In genomic region chr22:24706050-24706449, GRCh38 we compare ENCODE assay signal across 19 cellular contexts.
A peak's percentile ranks its signal among the peaks of the same experiment; 100 is the strongest.
DNase-seq lines count a peak whose midpoint lies in the region; ATAC-seq, FAIRE-seq and TF ChIP-seq lines count a peak whose summit lies in the region.
"Had no signal": no experiment of that assay in that cellular context is flagged by ENCODE, and none has a peak within 500 bp of the region (broad histone marks: within the 10 kb centered on the region; RNA-seq: fewer than 3 reads in every experiment).

No MANE protein-coding gene starts in this region.

- POLR2A ChIA-PET in HepG2 (lab: Yijun Ruan, JAX): no interaction called here

- CTCF ChIA-PET in HepG2 (lab: Yijun Ruan, JAX; ENCODE audit: low intra/inter-chr PET ratio, low total read pairs): interaction anchor here (1.3 to 1.6 kb wide), 2 partner anchors 50 to 53 kb away, joined by 4 to 18 read pairs; no protein-coding TSS in a partner anchor

- H3K4me1 Mint-ChIP-seq in activated T-cell treated with anti-CD3 and anti-CD28 coated beads, Interleukin-2, amount 50 U/mL, for 72 hours (ENCODE audit: low read depth): no peaks in the 10 kb centered on the region
- H3K4me1 Mint-ChIP-seq: IgD-negative memory B cell had no signal

- peak; percentile 90 for ATAC-seq in HepG2
- ATAC-seq in right lobe of liver: no peak
- 0 out of 3 replicates have a peak, but pooled peaks have one; percentile 26 for ATAC-seq in SK-N-SH treated with all-trans-retinoic acid at 6 μM for 48 hours
- no peak for ATAC-seq in activated T-cell treated with anti-CD3 and anti-CD28 coated beads, Interleukin-2, amount 50 U/mL, for 72 hours (replicated peaks in 1 of 2)
- ATAC-seq: activated CD8-positive, alpha-beta T cell treated with anti-CD3 and anti-CD28 coated beads, Interleukin-2, amount 10 ng/mL, durations not matched to agents 7 days and 5 days; left lobe of liver had no signal

- H3K36me3 ChIP-seq in HepG2 (replicated peaks in 1 of 2; ENCODE audit: control insufficient read depth in 1 of 2, insufficient read depth in 2 of 2, low read length in 2 of 2) (no peaks in the 10 kb centered on the region), right lobe of liver (no peaks in the 10 kb centered on the region)

- TF ChIP-seq CTCF in HepG2 (CRISPR knock-in tag; IDR thresholded peaks at IDR 0.05): peak; percentile 59
- TF ChIP-seq CTCF in right lobe of liver (IDR thresholded peaks at IDR 0.05): no peak
- peak; percentile 49 for TF ChIP-seq CTCF in fibroblast of villous mesenchyme (IDR thresholded peaks at IDR 0.05; ENCODE audit: insufficient read depth, low read depth, low read length)

- TF ChIP-seq EP300 in HepG2 (IDR thresholded peaks at IDR 0.05; ENCODE audit: low read depth in 2 of 2, low read length in 2 of 2) (no peak), HepG2 (CRISPR knock-in tag; IDR thresholded peaks at IDR 0.05; ENCODE audit: borderline replicate concordance) (no peak)

- no peak overlapping the region for H3K9ac ChIP-seq in HepG2 (ENCODE audit: insufficient read depth, low read depth, low read length)

- H3K4me2 ChIP-seq in HepG2 (ENCODE audit: low read depth, low read length): no peak overlapping the region

- no peaks in the 10 kb centered on the region for H3K9me3 Mint-ChIP-seq in activated T-cell treated with anti-CD3 and anti-CD28 coated beads, Interleukin-2, amount 50 U/mL, for 72 hours
- H3K9me3 Mint-ChIP-seq: dendritic cell treated with granulocyte-macrophage colony-stimulating factor and Interleukin-4, amounts not matched to agents 40 ng/mL and 50 ng/mL, for 4 days had no signal

- intact Hi-C loops in HepG2 (cut with micrococcal nuclease; ENCODE audit: unreplicated experiment) (loop anchor here (1.0 kb wide), 1 partner anchor 52 kb away; no protein-coding TSS in a partner anchor), right lobe of liver (cut with DNase I) (no loop called here)

- no peaks in the 10 kb centered on the region for H3K36me3 Mint-ChIP-seq in activated T-cell treated with anti-CD3 and anti-CD28 coated beads, Interleukin-2, amount 50 U/mL, for 72 hours (ENCODE audit: insufficient read depth in 2 of 2)

- BruUV-seq in HepG2 (replicated peaks; lab: Mats Ljungman, UMichigan): no TSS peak

- no peaks in the 10 kb centered on the region for H4K20me1 ChIP-seq in HepG2 (ENCODE audit: insufficient read depth, low read length)

- in situ Hi-C loops in HepG2 (cut with HindIII; ENCODE audit: extremely low pct_ligation_motif_present, low pct_unique_long_range_greater_than_20kb): loop anchor here (5.0 kb wide), 1 partner anchor 46 kb away; no protein-coding TSS in a partner anchor
- in situ Hi-C loops in G401 (cut with HindIII; ENCODE audit: low sequenced_read_pairs): no loop called here

- H3K27ac ChIP-seq in HepG2 (ENCODE audit: extremely low read length, insufficient read depth, low read length) (no peak overlapping the region), right lobe of liver (no peak overlapping the region)

- H3K4me3 ChIP-seq in HepG2 (replicated peaks in 1 of 3; ENCODE audit: insufficient read depth in 1 of 3, low read depth in 2 of 3, low read length in 3 of 3): no peak overlapping the region
- H3K4me3 ChIP-seq in right lobe of liver: no peak overlapping the region
- no peak overlapping the region for H3K4me3 ChIP-seq in fibroblast of villous mesenchyme (ENCODE audit: low read depth, low read length)

- DNase-seq in HepG2 (ENCODE audit: low spot score): peak; percentile 45
- DNase-seq in right lobe of liver: no peak
- DNase-seq in fibroblast of villous mesenchyme (ENCODE audit: low read depth): no peak
- DNase-seq in retina: no peak
- DNase-seq in DMS53 (lab: John Stamatoyannopoulos, UW): no peak
- DNase-seq in activated T-cell treated with anti-CD3 and anti-CD28 coated beads, Interleukin-2, amount 50 U/mL, for 72 hours: no peak
- DNase-seq in G401 (ENCODE audit: low spot score): no peak
- DNase-seq: activated CD8-positive, alpha-beta T cell treated with anti-CD3 and anti-CD28 coated beads, Interleukin-2, amount 10 ng/mL, durations not matched to agents 7 days and 5 days; anterior cingulate cortex; DMS 273 treated with DMSO at 0.1 percent for 48 hours; GOT3; hypothalamus; NCI-H1105; SIG-M5 had no signal

- H3K4me3 Mint-ChIP-seq in activated T-cell treated with anti-CD3 and anti-CD28 coated beads, Interleukin-2, amount 50 U/mL, for 72 hours: no peak overlapping the region
- H3K4me3 Mint-ChIP-seq: activated CD8-positive, alpha-beta T cell treated with anti-CD3 and anti-CD28 coated beads, Interleukin-2, amount 10 ng/mL, durations not matched to agents 7 days and 5 days; dendritic cell treated with granulocyte-macrophage colony-stimulating factor and Interleukin-4, amounts not matched to agents 40 ng/mL and 50 ng/mL, for 4 days; IgD-negative memory B cell had no signal

- TF ChIP-seq POLR2A in HepG2 (IDR thresholded peaks at IDR 0.05; ENCODE audit: insufficient read depth in 1 of 2, low read depth in 2 of 2, low read length in 2 of 2) (no peak), right lobe of liver (IDR thresholded peaks at IDR 0.05) (no peak)

- 17% methylated on average over 8 of the region's 8 CpGs for WGBS in HepG2 (ENCODE audit: low lambda C conversion rate)
- WGBS in right lobe of liver (ENCODE audit: insufficient coverage, low coverage, low lambda C conversion rate, missing lambda C conversion rate): 56% methylated on average over 6 of the region's 8 CpGs

- FAIRE-seq in HepG2 (lab: Jason Lieb, UNC): peak; percentile 26
- FAIRE-seq: TTC549 had no signal

- H2AFZ ChIP-seq in HepG2 (ENCODE audit: low read length): no peak overlapping the region

- H3K27me3 Mint-ChIP-seq in activated T-cell treated with anti-CD3 and anti-CD28 coated beads, Interleukin-2, amount 50 U/mL, for 72 hours (ENCODE audit: low read depth): no peaks in the 10 kb centered on the region
- H3K27me3 Mint-ChIP-seq: dendritic cell treated with granulocyte-macrophage colony-stimulating factor and Interleukin-4, amounts not matched to agents 40 ng/mL and 50 ng/mL, for 4 days had no signal

- H3K4me1 ChIP-seq in HepG2 (ENCODE audit: insufficient read depth, low read length) (peaks cover 17% of the 10 kb centered on the region), right lobe of liver (peaks cover 0 to 3% (median 0%) of the 10 kb centered on the region in 4 donors)

- no peak for TF ChIP-seq RAD21 in HepG2 (CRISPR knock-in tag; IDR thresholded peaks at IDR 0.05)

- H3K79me2 ChIP-seq in HepG2 (ENCODE audit: insufficient read depth, low read length): no peaks in the 10 kb centered on the region

- H3K9me3 ChIP-seq in HepG2 (ENCODE audit: low read length): no peaks in the 10 kb centered on the region
- H3K9me3 ChIP-seq in right lobe of liver: no peaks in the 10 kb centered on the region

- H3K27ac Mint-ChIP-seq in activated T-cell treated with anti-CD3 and anti-CD28 coated beads, Interleukin-2, amount 50 U/mL, for 72 hours: no peak overlapping the region
- H3K27ac Mint-ChIP-seq: activated CD8-positive, alpha-beta T cell treated with anti-CD3 and anti-CD28 coated beads, Interleukin-2, amount 10 ng/mL, durations not matched to agents 7 days and 5 days; dendritic cell treated with granulocyte-macrophage colony-stimulating factor and Interleukin-4, amounts not matched to agents 40 ng/mL and 50 ng/mL, for 4 days; IgD-negative memory B cell had no signal

- H3K27me3 ChIP-seq in HepG2 (ENCODE audit: control insufficient read depth in 1 of 2, insufficient read depth in 2 of 2, low read length in 2 of 2) (peaks cover 0 to 10% of the 10 kb centered on the region in 2 experiments; a peak in 2 of 5 replicates), right lobe of liver (no peaks in the 10 kb centered on the region)

TF ChIP-seq in HepG2, 621 proteins besides CTCF, POLR2A, EP300 and RAD21 (continues in another document):
- TF ChIP-seq STAG1 (CRISPR knock-in tag; IDR thresholded peaks at IDR 0.05) (peak; percentile 74), XRCC5 (optimal IDR thresholded peaks at IDR 0.05; ENCODE audit: low read length) (peak; percentile 23), ZC3H4 (CRISPR knock-in tag; IDR thresholded peaks at IDR 0.05; ENCODE audit: borderline replicate concordance) (no peak), HHEX (CRISPR knock-in tag; IDR thresholded peaks at IDR 0.05) (no peak), NR0B2 (CRISPR knock-in tag; IDR thresholded peaks at IDR 0.05) (no peak)

TF ChIP-seq in SK-N-SH treated with all-trans-retinoic acid at 6 μM for 48 hours, 23 proteins besides CTCF, POLR2A, EP300 and RAD21 (continues in another document):
- TF ChIP-seq CREB5 (CRISPR knock-in tag; IDR thresholded peaks at IDR 0.05; ENCODE audit: low read depth): no peak
- TF ChIP-seq SNAI2 (CRISPR knock-in tag; IDR thresholded peaks at IDR 0.05): no peak
- no peak for TF ChIP-seq PPARA (CRISPR knock-in tag; IDR thresholded peaks at IDR 0.05; ENCODE audit: borderline replicate concordance)
- no peak for TF ChIP-seq BACH2 (CRISPR knock-in tag; IDR thresholded peaks at IDR 0.05; ENCODE audit: borderline replicate concordance)
- no peak for TF ChIP-seq OSR1 (CRISPR knock-in tag; IDR thresholded peaks at IDR 0.05)
- TF ChIP-seq ZNF565 (CRISPR knock-in tag; conservative IDR thresholded peaks at IDR 0.05; ENCODE audit: low read depth): no peak
- TF ChIP-seq CSDC2 (CRISPR knock-in tag; IDR thresholded peaks at IDR 0.05): no peak
- TF ChIP-seq ZNF8 (CRISPR knock-in tag; IDR thresholded peaks at IDR 0.05): no peak
- TF ChIP-seq ESRRG (CRISPR knock-in tag; IDR thresholded peaks at IDR 0.05): no peak
- no peak for TF ChIP-seq ZFP3 (CRISPR knock-in tag; IDR thresholded peaks at IDR 0.05)
- no peak for TF ChIP-seq TOX (CRISPR knock-in tag; IDR thresholded peaks at IDR 0.05; ENCODE audit: borderline replicate concordance)

Comparison
In these comparisons a context has a peak if more than half of its experiments do, and no peak if none do; other contexts are left out.
1. ATAC-seq: peak in HepG2 (single experiment) and SK-N-SH treated with all-trans-retinoic acid at 6 μM for 48 hours (single experiment); none in right lobe of liver (0 of 4) and activated T-cell treated with anti-CD3 and anti-CD28 coated beads, Interleukin-2, amount 50 U/mL, for 72 hours (0 of 2).
2. CTCF ChIP-seq: peak in HepG2 (single experiment) and fibroblast of villous mesenchyme (single experiment); none in right lobe of liver (0 of 4).